11 cellular contexts compared by ENCODE assay signal in the genomic region with DNA sequence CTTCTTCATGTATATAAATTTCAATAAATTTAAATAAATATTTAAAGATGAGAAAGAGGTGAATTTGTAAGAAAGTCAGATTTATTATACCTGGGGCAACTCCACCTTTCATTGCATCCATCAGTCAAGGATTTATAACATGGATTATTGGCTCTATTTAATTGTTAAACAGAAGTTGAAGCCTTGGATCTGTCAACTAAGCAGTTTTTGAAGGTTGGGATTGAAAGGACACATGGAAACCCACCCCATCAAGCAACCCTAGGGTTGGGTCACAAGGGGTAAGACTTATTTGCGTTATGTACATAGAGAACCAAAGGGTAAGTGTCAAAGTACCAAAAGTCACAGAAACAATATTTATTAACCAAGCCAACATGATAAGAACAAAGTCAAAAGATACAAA.
"Had no signal": no experiment of that assay in that cellular context is flagged by ENCODE, and none has a peak within 500 bp of the region (broad histone marks: within the 10 kb centered on the region; RNA-seq: fewer than 3 reads in every experiment).

No MANE protein-coding gene starts in this region.

- FAIRE-seq: H1, H54 had no signal

- ATAC-seq: GM23338, HCT116 had no signal

- H3K36me3 ChIP-seq: HAP-1 had no signal

- H3K4me1 ChIP-seq: HAP-1 had no signal

- H2AFZ ChIP-seq: GM23248, GM23338 had no signal

- H3K9me3 ChIP-seq: HAP-1 had no signal

- H3K4me2 ChIP-seq: GM23338 had no signal

- H3K4me3 ChIP-seq: GM23248, GM23338, HAP-1 had no signal

- H3K27ac ChIP-seq: GM23248 had no signal

- DNase-seq: GM23248, GOT3, H7, H9, HCEC 1CT, HFFc6 had no signal

- H3K9ac ChIP-seq: GM23248 had no signal
